In the genomic region with DNA sequence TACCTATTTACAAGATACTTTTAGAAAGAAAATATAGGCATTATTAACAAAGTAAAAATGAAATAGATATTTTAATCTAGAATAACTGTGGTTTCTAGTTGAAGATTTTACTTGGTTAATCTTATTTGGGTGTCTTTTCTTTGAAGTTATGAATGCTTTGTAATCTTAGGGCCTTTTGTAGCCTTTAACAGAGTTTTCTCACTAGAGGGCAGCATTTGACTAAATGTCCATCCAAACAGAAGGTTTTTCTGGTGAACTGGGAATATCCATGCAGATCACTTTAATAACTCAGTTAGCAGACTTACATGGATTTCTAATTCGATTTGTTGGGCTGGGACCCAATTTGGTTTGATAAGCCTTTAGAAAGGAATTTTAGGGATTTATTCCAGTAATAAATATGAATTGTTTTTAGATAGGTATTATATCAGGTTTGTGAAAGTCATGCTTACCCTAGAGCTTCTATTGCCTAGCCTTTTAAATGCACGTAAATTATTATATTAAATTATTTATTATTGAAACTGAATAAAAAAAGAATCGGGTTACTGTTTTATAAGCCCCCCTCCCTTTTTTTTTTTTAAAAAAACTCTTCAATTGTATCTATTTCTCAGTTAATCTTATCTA, we compare ENCODE assay signal across 8 cellular contexts.
DNase-seq lines count a peak whose midpoint lies in the region; TF ChIP-seq lines count a peak whose summit lies in the region.

No MANE protein-coding gene starts in this region.

- no peaks in the 10 kb centered on the region for H3K36me3 ChIP-seq in NT2/D1 (ENCODE audit: insufficient read depth, insufficient read length, low read length)

- H3K9ac ChIP-seq in NT2/D1 (ENCODE audit: insufficient read length, low read depth): no peak overlapping the region

- H3K36me3 Mint-ChIP-seq in neural crest cell (ENCODE audit: low read depth): no peaks in the 10 kb centered on the region

- no peaks in the 10 kb centered on the region for H3K9me3 ChIP-seq in NT2/D1 (ENCODE audit: insufficient read depth, low read length)

- H3K4me1 ChIP-seq in NT2/D1 (ENCODE audit: insufficient read depth, insufficient read length): no peaks in the 10 kb centered on the region

- peak; percentile 87 for TF ChIP-seq CTCF in neural crest cell (conservative IDR thresholded peaks at IDR 0.05)

- no peaks in the 10 kb centered on the region for H3K4me1 Mint-ChIP-seq in neural crest cell

- no peaks in the 10 kb centered on the region for H3K9me3 Mint-ChIP-seq in neural crest cell

- no peak overlapping the region for H3K27ac Mint-ChIP-seq in neural crest cell (ENCODE audit: unreplicated experiment)

- H3K4me3 Mint-ChIP-seq in neural crest cell: no peak overlapping the region

- H3K4me3 ChIP-seq in NT2/D1 (ENCODE audit: insufficient read length, low read depth): no peak overlapping the region

- no peaks in the 10 kb centered on the region for H3K27me3 ChIP-seq in NT2/D1 (ENCODE audit: insufficient read depth, insufficient read length)

- peak; percentile 84 for DNase-seq in DMS53 (lab: John Stamatoyannopoulos, UW)
- peak; percentile 5 for DNase-seq in HuH-7.5 (ENCODE audit: low spot score)
- peak; percentile 47 for DNase-seq in NT2/D1 (ENCODE audit: low read depth, low spot score)
- DNase-seq in dermis blood vessel endothelial cell: peak; percentile 70
- no peak for DNase-seq in neural crest cell (ENCODE audit: low read depth, low spot score)
- no peak for DNase-seq in stimulated activated CD4-positive, alpha-beta T cell treated with anti-CD3 and anti-CD28 coated beads, Interleukin-15, amount 100 ng/mL, for 24 hours
- no peak for DNase-seq in activated naive CD4-positive, alpha-beta T cell (lab: John Stamatoyannopoulos, UW)
- no peak for DNase-seq in activated T-cell treated with anti-CD3 and anti-CD28 coated beads for 4 hours

- H3K27me3 Mint-ChIP-seq in neural crest cell (ENCODE audit: low read depth): peaks cover 49% of the 10 kb centered on the region

Comparison
In these comparisons a context has a peak if more than half of its experiments do, and no peak if none do; other contexts are left out.
1. DNase-seq: peak in DMS53 (single experiment), HuH-7.5 (single experiment), NT2/D1 (single experiment) and dermis blood vessel endothelial cell (single experiment); none in neural crest cell (single experiment), stimulated activated CD4-positive, alpha-beta T cell treated with anti-CD3 and anti-CD28 coated beads, Interleukin-15, amount 100 ng/mL, for 24 hours (single experiment), activated naive CD4-positive, alpha-beta T cell (0 of 4) and activated T-cell treated with anti-CD3 and anti-CD28 coated beads for 4 hours (single experiment).